Comparison of ENCODE assay signal across 40 cellular contexts in genomic region chr7:81983421-81983820, GRCh38.
"Had no signal": no experiment of that assay in that cellular context is flagged by ENCODE, and none has a peak within 500 bp of the region (broad histone marks: within the 10 kb centered on the region; RNA-seq: fewer than 3 reads in every experiment).

No MANE protein-coding gene starts in this region.

- H3K27ac ChIP-seq: adrenal gland, ascending aorta, body of pancreas, brain microvascular endothelial cell, breast epithelium, cardiac muscle cell had no signal

- DNase-seq: activated effector memory CD4-positive, alpha-beta T cell treated with anti-CD3 and anti-CD28 coated beads, Interleukin-2, amount 50 U/mL, for 16 hours; activated effector memory CD4-positive, alpha-beta T cell treated with Interleukin-2 at 50 U/mL for 16 hours; activated gamma-delta T cell; activated gamma-delta T cell treated with Interleukin-2 at 50 U/mL for 16 hours; activated naive CD4-positive, alpha-beta T cell; activated naive CD4-positive, alpha-beta T cell treated with anti-CD3 and anti-CD28 coated beads for 36 hours; activated naive CD4-positive, alpha-beta T cell treated with anti-CD3 and anti-CD28 coated beads, Interleukin-2, amount 10 ng/mL, durations not matched to agents 7 days and 5 days; activated naive CD4-positive, alpha-beta T cell treated with anti-CD3 and anti-CD28 coated beads, Interleukin-2, amount 50 U/mL, for 16 hours; activated naive CD4-positive, alpha-beta T cell treated with Interleukin-2 at 50 U/mL for 16 hours; activated naive CD8-positive, alpha-beta T cell treated with anti-CD3 and anti-CD28 coated beads for 36 hours; activated naive CD8-positive, alpha-beta T cell treated with anti-CD3 and anti-CD28 coated beads, Interleukin-2, amount 10 ng/mL, durations not matched to agents 7 days and 5 days; activated naive CD8-positive, alpha-beta T cell treated with anti-CD3 and anti-CD28 coated beads, Interleukin-2, amount 50 U/mL, for 24 hours; activated T-cell treated with anti-CD3 and anti-CD28 coated beads, Interleukin-2, amount 50 U/mL, for 1 hour; activated T-cell treated with anti-CD3 and anti-CD28 coated beads, Interleukin-2, amount 50 U/mL, for 24 hours; activated T-cell treated with anti-CD3 and anti-CD28 coated beads, Interleukin-2, amount 50 U/mL, for 4 hours; activated T-cell treated with anti-CD3 and anti-CD28 coated beads, Interleukin-2, amount 50 U/mL, for 48 hours; activated T-cell treated with anti-CD3 and anti-CD28 coated beads, Interleukin-2, amount 50 U/mL, for 72 hours; adrenal gland; amniotic stem cell; amygdala; anterior cingulate cortex; aorta; body of pancreas; brain microvascular endothelial cell; caudate nucleus; central memory CD4-positive, alpha-beta T cell; cerebellar nuclear complex had no signal

- H3K27me3 ChIP-seq: adrenal gland, ascending aorta, body of pancreas, brain microvascular endothelial cell, breast epithelium, cardiac muscle cell had no signal

- H3K27ac Mint-ChIP-seq: activated naive CD4-positive, alpha-beta T cell treated with anti-CD3 and anti-CD28 coated beads for 36 hours; activated naive CD4-positive, alpha-beta T cell treated with anti-CD3 and anti-CD28 coated beads, Interleukin-2, amount 10 ng/mL, durations not matched to agents 7 days and 5 days; activated naive CD4-positive, alpha-beta T cell treated with anti-CD3 and anti-CD28 coated beads, Interleukin-2, amount 50 U/mL, for 24 hours; activated naive CD4-positive, alpha-beta T cell treated with anti-CD3 and anti-CD28 coated beads, Interleukin-2, amount 50 U/mL, for 72 hours; activated naive CD8-positive, alpha-beta T cell; activated naive CD8-positive, alpha-beta T cell treated with anti-CD3 and anti-CD28 coated beads for 36 hours; activated naive CD8-positive, alpha-beta T cell treated with anti-CD3 and anti-CD28 coated beads, Interleukin-2, amount 10 ng/mL, durations not matched to agents 7 days and 5 days; activated naive CD8-positive, alpha-beta T cell treated with anti-CD3 and anti-CD28 coated beads, Interleukin-2, amount 50 U/mL, for 24 hours; activated T-cell treated with anti-CD3 and anti-CD28 coated beads, Interleukin-2, amount 50 U/mL, for 24 hours; activated T-cell treated with anti-CD3 and anti-CD28 coated beads, Interleukin-2, amount 50 U/mL, for 72 hours; activated T-helper 1 cell treated with anti-CD3 and anti-CD28 coated beads, Interleukin-12 subunit alpha, Interleukin-12 subunit beta, Interleukin-2, Interleukin-4 antibody, amounts not matched to agents 30 ng/mL and 10 ng/mL and 1 ng/mL, durations not matched to agents 14 hours and 24 hours and 36 hours; activated T-helper 17 cell treated with anti-CD3 and anti-CD28 coated beads, Interleukin-2, amount 50 U/mL, for 72 hours; activated T-helper 2 cell treated with anti-CD3 and anti-CD28 coated beads, Interferon-gamma antibody, Interleukin-2, Interleukin-4, amounts not matched to agents 10 μg/mL and 5 μg/mL and 100 μg/mL, durations not matched to agents 14 hours and 24 hours and 36 hours; brain had no signal

- H3K4me1 ChIP-seq: adrenal gland, ascending aorta, body of pancreas, breast epithelium had no signal

- H3K4me1 Mint-ChIP-seq: activated naive CD4-positive, alpha-beta T cell treated with anti-CD3 and anti-CD28 coated beads, Interleukin-2, amount 10 ng/mL, durations not matched to agents 7 days and 5 days; activated naive CD4-positive, alpha-beta T cell treated with anti-CD3 and anti-CD28 coated beads, Interleukin-2, amount 50 U/mL, for 24 hours; activated naive CD8-positive, alpha-beta T cell treated with anti-CD3 and anti-CD28 coated beads for 36 hours; activated naive CD8-positive, alpha-beta T cell treated with anti-CD3 and anti-CD28 coated beads, Interleukin-2, amount 10 ng/mL, durations not matched to agents 7 days and 5 days; activated naive CD8-positive, alpha-beta T cell treated with anti-CD3 and anti-CD28 coated beads, Interleukin-2, amount 50 U/mL, for 24 hours; activated T-helper 17 cell treated with anti-CD3 and anti-CD28 coated beads, Interleukin-2, amount 50 U/mL, for 72 hours; brain; central memory CD8-positive, alpha-beta T cell had no signal

- H3K36me3 ChIP-seq: adrenal gland, breast epithelium, cardiac muscle cell had no signal

- H3K9me3 ChIP-seq: adrenal gland, ascending aorta, body of pancreas, breast epithelium had no signal

- FAIRE-seq: astrocyte, bronchial epithelial cell had no signal

- H3K27me3 Mint-ChIP-seq: activated naive CD4-positive, alpha-beta T cell treated with anti-CD3 and anti-CD28 coated beads, Interleukin-2, amount 10 ng/mL, durations not matched to agents 7 days and 5 days; activated naive CD4-positive, alpha-beta T cell treated with anti-CD3 and anti-CD28 coated beads, Interleukin-2, amount 50 U/mL, for 24 hours; activated naive CD8-positive, alpha-beta T cell; activated naive CD8-positive, alpha-beta T cell treated with anti-CD3 and anti-CD28 coated beads for 36 hours; activated naive CD8-positive, alpha-beta T cell treated with anti-CD3 and anti-CD28 coated beads, Interleukin-2, amount 10 ng/mL, durations not matched to agents 7 days and 5 days; activated naive CD8-positive, alpha-beta T cell treated with anti-CD3 and anti-CD28 coated beads, Interleukin-2, amount 50 U/mL, for 24 hours; activated T-cell treated with anti-CD3 and anti-CD28 coated beads, Interleukin-2, amount 50 U/mL, for 24 hours; activated T-helper 17 cell treated with anti-CD3 and anti-CD28 coated beads, Interleukin-2, amount 50 U/mL, for 72 hours; brain; central memory CD8-positive, alpha-beta T cell had no signal

- H3K4me3 ChIP-seq: adrenal gland, ascending aorta, body of pancreas, breast epithelium, cardiac muscle cell had no signal

- ATAC-seq: activated naive CD4-positive, alpha-beta T cell treated with anti-CD3 and anti-CD28 coated beads, Interleukin-2, amount 50 U/mL, for 72 hours; activated naive CD8-positive, alpha-beta T cell treated with anti-CD3 and anti-CD28 coated beads, Interleukin-2, amount 50 U/mL, for 24 hours; activated T-cell treated with anti-CD3 and anti-CD28 coated beads, Interleukin-2, amount 50 U/mL, for 4 hours; activated T-cell treated with anti-CD3 and anti-CD28 coated beads, Interleukin-2, amount 50 U/mL, for 72 hours; activated T-helper 17 cell treated with anti-CD3 and anti-CD28 coated beads, Interleukin-2, amount 50 U/mL, for 72 hours; body of pancreas had no signal

- H3K9me3 Mint-ChIP-seq: activated naive CD4-positive, alpha-beta T cell treated with anti-CD3 and anti-CD28 coated beads, Interleukin-2, amount 10 ng/mL, durations not matched to agents 7 days and 5 days; activated naive CD8-positive, alpha-beta T cell treated with anti-CD3 and anti-CD28 coated beads for 36 hours; activated naive CD8-positive, alpha-beta T cell treated with anti-CD3 and anti-CD28 coated beads, Interleukin-2, amount 10 ng/mL, durations not matched to agents 7 days and 5 days; activated T-cell treated with anti-CD3 and anti-CD28 coated beads, Interleukin-2, amount 50 U/mL, for 4 hours; activated T-helper 1 cell treated with anti-CD3 and anti-CD28 coated beads, Interleukin-12 subunit alpha, Interleukin-12 subunit beta, Interleukin-2, Interleukin-4 antibody, amounts not matched to agents 30 ng/mL and 10 ng/mL and 1 ng/mL, durations not matched to agents 14 hours and 24 hours and 36 hours; brain had no signal

- H3K36me3 Mint-ChIP-seq: activated naive CD4-positive, alpha-beta T cell treated with anti-CD3 and anti-CD28 coated beads, Interleukin-2, amount 10 ng/mL, durations not matched to agents 7 days and 5 days; activated naive CD4-positive, alpha-beta T cell treated with anti-CD3 and anti-CD28 coated beads, Interleukin-2, amount 50 U/mL, for 24 hours; activated naive CD4-positive, alpha-beta T cell treated with anti-CD3 and anti-CD28 coated beads, Interleukin-2, amount 50 U/mL, for 72 hours; activated naive CD8-positive, alpha-beta T cell; activated naive CD8-positive, alpha-beta T cell treated with anti-CD3 and anti-CD28 coated beads for 36 hours; activated naive CD8-positive, alpha-beta T cell treated with anti-CD3 and anti-CD28 coated beads, Interleukin-2, amount 10 ng/mL, durations not matched to agents 7 days and 5 days had no signal

- H3K4me3 Mint-ChIP-seq: activated naive CD4-positive, alpha-beta T cell treated with anti-CD3 and anti-CD28 coated beads for 36 hours; activated naive CD4-positive, alpha-beta T cell treated with anti-CD3 and anti-CD28 coated beads, Interleukin-2, amount 10 ng/mL, durations not matched to agents 7 days and 5 days; activated naive CD4-positive, alpha-beta T cell treated with anti-CD3 and anti-CD28 coated beads, Interleukin-2, amount 50 U/mL, for 24 hours; activated naive CD8-positive, alpha-beta T cell; activated naive CD8-positive, alpha-beta T cell treated with anti-CD3 and anti-CD28 coated beads for 36 hours; activated naive CD8-positive, alpha-beta T cell treated with anti-CD3 and anti-CD28 coated beads, Interleukin-2, amount 10 ng/mL, durations not matched to agents 7 days and 5 days; activated naive CD8-positive, alpha-beta T cell treated with anti-CD3 and anti-CD28 coated beads, Interleukin-2, amount 50 U/mL, for 24 hours; activated T-cell treated with anti-CD3 and anti-CD28 coated beads, Interleukin-2, amount 50 U/mL, for 24 hours; activated T-cell treated with anti-CD3 and anti-CD28 coated beads, Interleukin-2, amount 50 U/mL, for 4 hours; activated T-cell treated with anti-CD3 and anti-CD28 coated beads, Interleukin-2, amount 50 U/mL, for 72 hours; activated T-helper 1 cell treated with anti-CD3 and anti-CD28 coated beads, Interleukin-12 subunit alpha, Interleukin-12 subunit beta, Interleukin-2, Interleukin-4 antibody, amounts not matched to agents 30 ng/mL and 10 ng/mL and 1 ng/mL, durations not matched to agents 14 hours and 24 hours and 36 hours; activated T-helper 17 cell treated with anti-CD3 and anti-CD28 coated beads, Interleukin-2, amount 50 U/mL, for 72 hours; brain; central memory CD8-positive, alpha-beta T cell had no signal
